In genomic region chr6:34633785-34634184, GRCh38 we compare ENCODE assay signal across 23 cellular contexts.
A peak's percentile ranks its signal among the peaks of the same experiment; 100 is the strongest.
DNase-seq lines count a peak whose midpoint lies in the region; ATAC-seq and TF ChIP-seq lines count a peak whose summit lies in the region.
"Had no signal": no experiment of that assay in that cellular context is flagged by ENCODE, and none has a peak within 500 bp of the region (broad histone marks: within the 10 kb centered on the region; RNA-seq: fewer than 3 reads in every experiment).

No MANE protein-coding gene starts in this region.

- H3K4me3 Mint-ChIP-seq in activated naive CD4-positive, alpha-beta T cell treated with anti-CD3 and anti-CD28 coated beads, Interleukin-2, amount 50 U/mL, for 24 hours: no peak overlapping the region
- H3K4me3 Mint-ChIP-seq in T-helper 17 cell (no peak overlapping the region), memory B cell (no peak overlapping the region)
- H3K4me3 Mint-ChIP-seq: IgD-negative memory B cell had no signal

- no peak overlapping the region for H3K27ac ChIP-seq in right atrium auricular region
- H3K27ac ChIP-seq: GM23248, KMS-11, SJCRH30 had no signal

- TF ChIP-seq CTCF in right atrium auricular region (IDR thresholded peaks at IDR 0.05): no peak

- H3K36me3 Mint-ChIP-seq in activated naive CD4-positive, alpha-beta T cell treated with anti-CD3 and anti-CD28 coated beads, Interleukin-2, amount 50 U/mL, for 24 hours: peaks cover 13% of the 10 kb centered on the region
- H3K36me3 Mint-ChIP-seq in T-helper 17 cell (ENCODE audit: low read depth) (peaks cover 3% of the 10 kb centered on the region), memory B cell (peaks cover 14% of the 10 kb centered on the region)

- H3K27ac Mint-ChIP-seq in activated naive CD4-positive, alpha-beta T cell treated with anti-CD3 and anti-CD28 coated beads, Interleukin-2, amount 50 U/mL, for 24 hours: peak overlapping the region; percentile 23
- peak overlapping the region; percentile 61 for H3K27ac Mint-ChIP-seq in T-helper 17 cell
- H3K27ac Mint-ChIP-seq in memory B cell: peak overlapping the region; percentile 88
- H3K27ac Mint-ChIP-seq: IgD-negative memory B cell had no signal

- no peaks in the 10 kb centered on the region for H3K36me3 ChIP-seq in right atrium auricular region

- H3K4me1 Mint-ChIP-seq in activated naive CD4-positive, alpha-beta T cell treated with anti-CD3 and anti-CD28 coated beads, Interleukin-2, amount 50 U/mL, for 24 hours: peaks cover 29% of the 10 kb centered on the region
- peaks cover 12% of the 10 kb centered on the region for H3K4me1 Mint-ChIP-seq in T-helper 17 cell
- peaks cover 9% of the 10 kb centered on the region for H3K4me1 Mint-ChIP-seq in memory B cell

- no peaks in the 10 kb centered on the region for H3K27me3 ChIP-seq in right atrium auricular region
- H3K27me3 ChIP-seq: SJCRH30 had no signal

- no peak overlapping the region for H3K4me3 ChIP-seq in right atrium auricular region
- H3K4me3 ChIP-seq: GM23248, PC-9, SJCRH30 had no signal

- no peaks in the 10 kb centered on the region for H3K9me3 Mint-ChIP-seq in activated naive CD4-positive, alpha-beta T cell treated with anti-CD3 and anti-CD28 coated beads, Interleukin-2, amount 50 U/mL, for 24 hours
- no peaks in the 10 kb centered on the region for H3K9me3 Mint-ChIP-seq in memory B cell
- H3K9me3 Mint-ChIP-seq: IgD-negative memory B cell had no signal

- H3K9me3 ChIP-seq in T-helper 17 cell (ENCODE audit: control insufficient read depth, low read length, poor library complexity, severe bottlenecking): no peaks in the 10 kb centered on the region
- no peaks in the 10 kb centered on the region for H3K9me3 ChIP-seq in right atrium auricular region
- H3K9me3 ChIP-seq: SJCRH30 had no signal

- peaks cover 0 to 12% of the 10 kb centered on the region in 2 donors for H3K4me1 ChIP-seq in right atrium auricular region
- H3K4me1 ChIP-seq: SJCRH30 had no signal

- no peak for ATAC-seq in T-helper 17 cell
- ATAC-seq in memory B cell (ENCODE audit: low read depth): no peak
- ATAC-seq in HG03520 (IDR thresholded peaks at IDR 0.05; ENCODE audit: unreplicated experiment): no peak
- ATAC-seq: Right ventricle myocardium inferior, SK-N-SH treated with all-trans-retinoic acid at 6 μM for 48 hours had no signal

- no peaks in the 10 kb centered on the region for H3K27me3 Mint-ChIP-seq in activated naive CD4-positive, alpha-beta T cell treated with anti-CD3 and anti-CD28 coated beads, Interleukin-2, amount 50 U/mL, for 24 hours
- H3K27me3 Mint-ChIP-seq in T-helper 17 cell: no peaks in the 10 kb centered on the region
- H3K27me3 Mint-ChIP-seq in memory B cell: no peaks in the 10 kb centered on the region
- H3K27me3 Mint-ChIP-seq: IgD-negative memory B cell had no signal

- no peak for DNase-seq in activated naive CD4-positive, alpha-beta T cell treated with Interleukin-2 at 50 U/mL for 16 hours
- DNase-seq in T-helper 17 cell: no peak
- DNase-seq in memory B cell (ENCODE audit: low spot score in 2 of 2): no peak
- DNase-seq in NCI-H748 (lab: John Stamatoyannopoulos, UW; ENCODE audit: unreplicated experiment): no peak
- no peak for DNase-seq in right atrium auricular region (ENCODE audit: low spot score)
- DNase-seq: 8988T, GM23248, H7, NCI-H1092, NCI-H1417 treated with DMSO at 0.1 percent for 48 hours, NCI-H1694 treated with DMSO at 0.1 percent for 48 hours, NCI-H2171 treated with DMSO at 0.1 percent for 48 hours, NCI-H345, NCI-H510A treated with DMSO at 0.1 percent for 48 hours, NCI-H774, PC-9, SJCRH30 had no signal

Comparison
In these comparisons a context has a peak if more than half of its experiments do, and no peak if none do; other contexts are left out.
1. H3K27ac Mint-ChIP-seq: peak in every context shown above with its lines; median percentile 88 in memory B cell; 61 in T-helper 17 cell; 23 in activated naive CD4-positive, alpha-beta T cell treated with anti-CD3 and anti-CD28 coated beads, Interleukin-2, amount 50 U/mL, for 24 hours.